Comparison of ENCODE assay signal across 4 cellular contexts in genomic region chr4:52709155-52709554, GRCh38.
TF ChIP-seq lines count a peak whose summit lies in the region.

No MANE protein-coding gene starts in this region.

TF ChIP-seq in GM12891, 5 proteins besides CTCF, POLR2A, EP300 and RAD21:
- TF ChIP-seq TAF1 (IDR thresholded peaks at IDR 0.05; ENCODE audit: low read depth, low read length) (no peak), POLR2AphosphoS5 (IDR thresholded peaks at IDR 0.05; ENCODE audit: low read depth, low read length) (no peak), SPI1 (IDR thresholded peaks at IDR 0.05; ENCODE audit: low read depth, low read length) (no peak), POU2F2 (IDR thresholded peaks at IDR 0.05; ENCODE audit: low read depth, low read length) (no peak), PAX5 (IDR thresholded peaks at IDR 0.05; ENCODE audit: insufficient read depth, low read length, severe bottlenecking) (no peak)

TF ChIP-seq in Ishikawa, 13 proteins besides CTCF, POLR2A, EP300 and RAD21:
- TF ChIP-seq TCF12 (IDR thresholded peaks at IDR 0.05; ENCODE audit: low read depth): no peak
- TF ChIP-seq USF1 (IDR thresholded peaks at IDR 0.05): no peak
- peak; percentile 33; the same call in 1 of the 2 replicates for TF ChIP-seq REST (IDR thresholded peaks at IDR 0.05; ENCODE audit: low read depth)
- no peak for TF ChIP-seq CREB1 (IDR thresholded peaks at IDR 0.05; ENCODE audit: low read depth)
- TF ChIP-seq EGR1 (IDR thresholded peaks at IDR 0.05): no peak

TF ChIP-seq in K562, 482 proteins besides CTCF, POLR2A, EP300 and RAD21 (continues in another document):
- no peak for TF ChIP-seq TCF3 (CRISPR knock-in tag; IDR thresholded peaks at IDR 0.05)
- no peak for TF ChIP-seq CBX8 (IDR thresholded peaks at IDR 0.05; ENCODE audit: borderline replicate concordance, extremely low read depth, low read depth, low read length, poor library complexity, severe bottlenecking)
- no peak for TF ChIP-seq THRA (IDR thresholded peaks at IDR 0.05)
- no peak for TF ChIP-seq HMG20B (CRISPR knock-in tag; IDR thresholded peaks at IDR 0.05)
- no peak for TF ChIP-seq PCBP2 (IDR thresholded peaks at IDR 0.05; ENCODE audit: low read depth, low read length, poor library complexity, severe bottlenecking)
- no peak for TF ChIP-seq IRF9 (tag; IDR thresholded peaks at IDR 0.05)
- no peak for TF ChIP-seq FOXJ3 (CRISPR knock-in tag; IDR thresholded peaks at IDR 0.05)
- TF ChIP-seq ARID2 (IDR thresholded peaks at IDR 0.05): no peak
- TF ChIP-seq USF2 (CRISPR knock-in tag; IDR thresholded peaks at IDR 0.05): no peak
- TF ChIP-seq POLR2G (IDR thresholded peaks at IDR 0.05; ENCODE audit: low read depth, low read length): no peak

TF ChIP-seq in HepG2, 621 proteins besides CTCF, POLR2A, EP300 and RAD21:
- TF ChIP-seq ZC3H4 (CRISPR knock-in tag; IDR thresholded peaks at IDR 0.05; ENCODE audit: borderline replicate concordance) (no peak), ZSCAN20 (CRISPR knock-in tag; IDR thresholded peaks at IDR 0.05; ENCODE audit: borderline replicate concordance) (no peak), REPIN1 (CRISPR knock-in tag; IDR thresholded peaks at IDR 0.05; ENCODE audit: borderline replicate concordance, low read depth) (no peak), HOXA7 (CRISPR knock-in tag; IDR thresholded peaks at IDR 0.05) (no peak), KDM1A (CRISPR knock-in tag; IDR thresholded peaks at IDR 0.05) (no peak), TBP (CRISPR knock-in tag; IDR thresholded peaks at IDR 0.05) (no peak), ZBTB1 (CRISPR knock-in tag; IDR thresholded peaks at IDR 0.05; ENCODE audit: borderline replicate concordance) (no peak), NCOA1 (CRISPR knock-in tag; IDR thresholded peaks at IDR 0.05) (no peak), PATZ1 (CRISPR knock-in tag; IDR thresholded peaks at IDR 0.05) (no peak)
